In genomic region chr3:162138509-162138908, GRCh38 we compare ENCODE assay signal across 1 cellular context.
TF ChIP-seq lines count a peak whose summit lies in the region.

No MANE protein-coding gene starts in this region.

TF ChIP-seq in IMR-90, 13 proteins besides CTCF, POLR2A, EP300 and RAD21:
- TF ChIP-seq RCOR1 (IDR thresholded peaks at IDR 0.05; ENCODE audit: insufficient replicate concordance, low read length) (no peak), CEBPB (IDR thresholded peaks at IDR 0.05; ENCODE audit: low read depth, low read length) (no peak)
